ENCODE assay signal across 1 cellular context in genomic region chr3:16908878-16909277, GRCh38.
TF ChIP-seq lines count a peak whose summit lies in the region.

No MANE protein-coding gene starts in this region.

TF ChIP-seq in K562, 482 proteins besides CTCF, POLR2A, EP300 and RAD21 (continued from another document):
- TF ChIP-seq SOX6 (IDR thresholded peaks at IDR 0.05): no peak
- no peak for TF ChIP-seq NBN (IDR thresholded peaks at IDR 0.05; ENCODE audit: low read depth)
- TF ChIP-seq SMARCA4 (IDR thresholded peaks at IDR 0.05): peak; percentile 42; the same call in 1 of the 2 replicates
- peak; percentile 60 for TF ChIP-seq TCF3 (CRISPR knock-in tag; IDR thresholded peaks at IDR 0.05)
- TF ChIP-seq TEAD2 (tag; IDR thresholded peaks at IDR 0.05): no peak
- no peak for TF ChIP-seq ZBTB17 (CRISPR knock-in tag; IDR thresholded peaks at IDR 0.05)
- TF ChIP-seq THRAP3 (IDR thresholded peaks at IDR 0.05; ENCODE audit: borderline replicate concordance): no peak
- no peak for TF ChIP-seq HDGF (IDR thresholded peaks at IDR 0.05)
- TF ChIP-seq CBFB (CRISPR knock-in tag; IDR thresholded peaks at IDR 0.05): no peak
- no peak for TF ChIP-seq NFE2 (IDR thresholded peaks at IDR 0.05; ENCODE audit: low read depth)
- TF ChIP-seq KDM4B (IDR thresholded peaks at IDR 0.05; ENCODE audit: borderline replicate concordance in 2 of 2, low read depth in 1 of 2): no peak
- TF ChIP-seq ZNF143 (CRISPR knock-in tag; IDR thresholded peaks at IDR 0.05): no peak
- TF ChIP-seq AFF1 (IDR thresholded peaks at IDR 0.05; ENCODE audit: low read depth in 1 of 2, partially characterized antibody in 2 of 2): no peak
- TF ChIP-seq SIN3B (IDR thresholded peaks at IDR 0.05; ENCODE audit: low read depth): no peak
- no peak for TF ChIP-seq ZNF277 (CRISPR knock-in tag; IDR thresholded peaks at IDR 0.05; ENCODE audit: borderline replicate concordance)
- no peak for TF ChIP-seq ADNP (tag; IDR thresholded peaks at IDR 0.05)
- TF ChIP-seq SIN3A (IDR thresholded peaks at IDR 0.05; ENCODE audit: borderline replicate concordance in 2 of 2, control insufficient read depth in 1 of 2, low read depth in 2 of 2, low read length in 2 of 2): no peak
- no peak for TF ChIP-seq PHTF2 (CRISPR knock-in tag; IDR thresholded peaks at IDR 0.05)
- no peak for TF ChIP-seq MYNN (IDR thresholded peaks at IDR 0.05)
- TF ChIP-seq MYNN (CRISPR knock-in tag; IDR thresholded peaks at IDR 0.05): no peak
- peak; percentile 62 for TF ChIP-seq ARID1B (IDR thresholded peaks at IDR 0.05)
- no peak for TF ChIP-seq SPI1 (IDR thresholded peaks at IDR 0.05; ENCODE audit: borderline replicate concordance, low read depth, low read length)
- no peak for TF ChIP-seq MBD1 (CRISPR knock-in tag; IDR thresholded peaks at IDR 0.05)
- peak; percentile 68 for TF ChIP-seq CBFA2T3 (IDR thresholded peaks at IDR 0.05)
- no peak for TF ChIP-seq SAP30 (IDR thresholded peaks at IDR 0.05; ENCODE audit: borderline replicate concordance, insufficient read depth, low read depth, low read length, poor library complexity, severe bottlenecking)
- no peak for TF ChIP-seq ARHGAP35 (IDR thresholded peaks at IDR 0.05; ENCODE audit: partially characterized antibody)
- TF ChIP-seq PHF20 (IDR thresholded peaks at IDR 0.05; ENCODE audit: partially characterized antibody): no peak
- TF ChIP-seq ZNF511 (CRISPR knock-in tag; IDR thresholded peaks at IDR 0.05): no peak
- no peak for TF ChIP-seq CAMTA2 (CRISPR knock-in tag; conservative IDR thresholded peaks at IDR 0.05)
- TF ChIP-seq E2F8 (IDR thresholded peaks at IDR 0.05; ENCODE audit: low read depth, partially characterized antibody): no peak
- no peak for TF ChIP-seq RBM14 (IDR thresholded peaks at IDR 0.05; ENCODE audit: borderline replicate concordance, insufficient read depth, low read depth, low read length)
- no peak for TF ChIP-seq TBP (optimal IDR thresholded peaks at IDR 0.05; ENCODE audit: low read depth, low read length)
- TF ChIP-seq NCOR1 (IDR thresholded peaks at IDR 0.05): 0 out of 2 replicates have a peak, but pooled peaks have one; percentile 10
